In genomic region chr16:84729716-84730320, GRCh38 we compare ENCODE assay signal across 8 cellular contexts. TPM values are rescaled to one million over a fixed set of nuclear protein-coding genes. Genes with fewer than 3 reads are reported as not detected.
A peak's percentile ranks its signal among the peaks of the same experiment; 100 is the strongest.
DNase-seq lines count a peak whose midpoint lies in the region; ATAC-seq and TF ChIP-seq lines count a peak whose summit lies in the region.

No MANE protein-coding gene starts in this region.

- H3K9me3 ChIP-seq in T-helper 17 cell (ENCODE audit: control insufficient read depth, low read length, poor library complexity, severe bottlenecking) = no peaks in the 10 kb centered on the region
- no peaks in the 10 kb centered on the region for H3K9me3 ChIP-seq in right atrium auricular region
- no peaks in the 10 kb centered on the region for H3K9me3 ChIP-seq in tibial nerve
- no peaks in the 10 kb centered on the region for H3K9me3 ChIP-seq in CD8-positive, alpha-beta T cell (ENCODE audit: low read length)

- no peak for TF ChIP-seq POLR2A in tibial nerve (IDR thresholded peaks at IDR 0.05)

- H3K27me3 ChIP-seq in right atrium auricular region (no peaks in the 10 kb centered on the region), tibial nerve (no peaks in the 10 kb centered on the region)
- H3K27me3 ChIP-seq in CD8-positive, alpha-beta T cell (ENCODE audit: insufficient read depth, low read length) = no peaks in the 10 kb centered on the region

- H3K36me3 Mint-ChIP-seq in activated CD4-positive, alpha-beta T cell treated with anti-CD3 and anti-CD28 coated beads, Interleukin-2, amount 10 ng/mL, durations not matched to agents 7 days and 5 days (ENCODE audit: low read depth) = peaks cover 3% of the 10 kb centered on the region
- H3K36me3 Mint-ChIP-seq in activated CD4-positive, alpha-beta T cell treated with anti-CD3 and anti-CD28 coated beads, Interleukin-2, amount 10 ng/mL, durations not matched to agents 24 days and 14 days (ENCODE audit: low read depth) = peaks cover 8% of the 10 kb centered on the region
- H3K36me3 Mint-ChIP-seq in T-helper 17 cell (ENCODE audit: low read depth) (no peaks in the 10 kb centered on the region), T-cell (peaks cover 4% of the 10 kb centered on the region)
- peaks cover 14% of the 10 kb centered on the region for H3K36me3 Mint-ChIP-seq in CD8-positive, alpha-beta T cell

- no peak for TF ChIP-seq EP300 in tibial nerve (IDR thresholded peaks at IDR 0.05)

- ATAC-seq in T-helper 17 cell (no peak), T-cell (replicated peaks in 1 of 4) (no peak)
- ATAC-seq in CD8-positive, alpha-beta T cell = no peak

- H3K9me3 Mint-ChIP-seq in activated CD4-positive, alpha-beta T cell treated with anti-CD3 and anti-CD28 coated beads, Interleukin-2, amount 10 ng/mL, durations not matched to agents 7 days and 5 days = no peaks in the 10 kb centered on the region
- no peaks in the 10 kb centered on the region for H3K9me3 Mint-ChIP-seq in activated CD4-positive, alpha-beta T cell treated with anti-CD3 and anti-CD28 coated beads, Interleukin-2, amount 10 ng/mL, durations not matched to agents 24 days and 14 days
- H3K9me3 Mint-ChIP-seq in T-cell = no peaks in the 10 kb centered on the region
- H3K9me3 Mint-ChIP-seq in CD8-positive, alpha-beta T cell = no peaks in the 10 kb centered on the region

- 32 to 33% methylated on average over 7 of the region's 7 CpGs for whole genome bisulfite sequencing in tibial nerve, 2 donors

- H3K36me3 ChIP-seq in right atrium auricular region (no peaks in the 10 kb centered on the region), tibial nerve (peaks cover 0 to 2% (median 0%) of the 10 kb centered on the region in 3 donors)
- no peaks in the 10 kb centered on the region for H3K36me3 ChIP-seq in CD8-positive, alpha-beta T cell (ENCODE audit: insufficient read depth, low read length)

- intact Hi-C loops in activated CD4-positive, alpha-beta T cell treated with anti-CD3 and anti-CD28 coated beads, Interleukin-2, amount 10 ng/mL, durations not matched to agents 24 days and 14 days (cut with micrococcal nuclease) = no loop called here
- intact Hi-C loops in CD8-positive, alpha-beta T cell (cut with DNase I, micrococcal nuclease) = loop anchor here in 1 of 2 experiments (10.0 kb wide), 1 partner anchor 645 kb away; no protein-coding TSS in a partner anchor

- H3K27ac ChIP-seq in right atrium auricular region (peak overlapping the region; percentile 68 to 70), tibial nerve (peak overlapping the region; percentile 4 to 86 (median 62))
- no peak overlapping the region for H3K27ac ChIP-seq in CD8-positive, alpha-beta T cell (ENCODE audit: low read depth, low read length)

- H3K27ac Mint-ChIP-seq in activated CD4-positive, alpha-beta T cell treated with anti-CD3 and anti-CD28 coated beads, Interleukin-2, amount 10 ng/mL, durations not matched to agents 7 days and 5 days = peak overlapping the region; percentile 67
- no peak overlapping the region for H3K27ac Mint-ChIP-seq in activated CD4-positive, alpha-beta T cell treated with anti-CD3 and anti-CD28 coated beads, Interleukin-2, amount 10 ng/mL, durations not matched to agents 24 days and 14 days
- H3K27ac Mint-ChIP-seq in T-helper 17 cell (peak overlapping the region; percentile 29), T-cell (peak overlapping the region in 1 of 2 donors; percentile 22)
- H3K27ac Mint-ChIP-seq in CD8-positive, alpha-beta T cell = no peak overlapping the region

- no peak overlapping the region for H3K4me3 Mint-ChIP-seq in activated CD4-positive, alpha-beta T cell treated with anti-CD3 and anti-CD28 coated beads, Interleukin-2, amount 10 ng/mL, durations not matched to agents 7 days and 5 days
- no peak overlapping the region for H3K4me3 Mint-ChIP-seq in activated CD4-positive, alpha-beta T cell treated with anti-CD3 and anti-CD28 coated beads, Interleukin-2, amount 10 ng/mL, durations not matched to agents 24 days and 14 days
- H3K4me3 Mint-ChIP-seq in T-helper 17 cell = no peak overlapping the region
- no peak overlapping the region for H3K4me3 Mint-ChIP-seq in T-cell
- no peak overlapping the region for H3K4me3 Mint-ChIP-seq in CD8-positive, alpha-beta T cell

- CTCF ChIA-PET in activated CD4-positive, alpha-beta T cell treated with anti-CD3 and anti-CD28 coated beads, Interleukin-2, amount 10 ng/mL, durations not matched to agents 7 days and 5 days (lab: Charles Lee) = interaction anchor here (0.7 to 6.5 kb wide), 5 partner anchors 10 to 121 kb away, joined by 3 to 53 read pairs (median 4); no protein-coding TSS in a partner anchor
- CTCF ChIA-PET in T-cell (lab: Charles Lee) = interaction anchor here (0.5 to 1.8 kb wide), 10 partner anchors 9 to 107 kb away, joined by 3 to 18 read pairs (median 4); no protein-coding TSS in a partner anchor
- CTCF ChIA-PET in CD8-positive, alpha-beta T cell (lab: Charles Lee) = interaction anchor here (0.8 to 20.7 kb wide), 7 partner anchors 8 to 224 kb away, joined by 3 to 327 read pairs (median 5); no protein-coding TSS in a partner anchor

- peaks cover 0 to 58% of the 10 kb centered on the region in 2 donors for H3K4me1 ChIP-seq in right atrium auricular region
- peaks cover 0 to 61% (median 36%) of the 10 kb centered on the region in 4 donors for H3K4me1 ChIP-seq in tibial nerve
- H3K4me1 ChIP-seq in CD8-positive, alpha-beta T cell (ENCODE audit: insufficient read depth, low read length) = peaks cover 20% of the 10 kb centered on the region

- TF ChIP-seq CTCF in right atrium auricular region (IDR thresholded peaks at IDR 0.05) = no peak
- no peak for TF ChIP-seq CTCF in tibial nerve (IDR thresholded peaks at IDR 0.05)
- no peak for TF ChIP-seq CTCF in CD8-positive, alpha-beta T cell (IDR thresholded peaks at IDR 0.05)

- no peak for DNase-seq in activated CD4-positive, alpha-beta T cell treated with anti-CD3 and anti-CD28 coated beads, Interleukin-2, amount 10 ng/mL, durations not matched to agents 7 days and 5 days
- DNase-seq in activated CD4-positive, alpha-beta T cell treated with anti-CD3 and anti-CD28 coated beads, Interleukin-2, amount 10 ng/mL, durations not matched to agents 24 days and 14 days = no peak
- DNase-seq in T-helper 17 cell (no peak), right atrium auricular region (ENCODE audit: low spot score) (no peak), tibial nerve (ENCODE audit: low spot score in 2 of 2) (no peak), T-cell (no peak), mesenteric fat pad (ENCODE audit: low spot score) (no peak)
- DNase-seq in CD8-positive, alpha-beta T cell = no peak

- peaks cover 62% of the 10 kb centered on the region for H3K4me1 Mint-ChIP-seq in activated CD4-positive, alpha-beta T cell treated with anti-CD3 and anti-CD28 coated beads, Interleukin-2, amount 10 ng/mL, durations not matched to agents 7 days and 5 days
- H3K4me1 Mint-ChIP-seq in activated CD4-positive, alpha-beta T cell treated with anti-CD3 and anti-CD28 coated beads, Interleukin-2, amount 10 ng/mL, durations not matched to agents 24 days and 14 days = peaks cover 47% of the 10 kb centered on the region
- peaks cover 30% of the 10 kb centered on the region for H3K4me1 Mint-ChIP-seq in T-helper 17 cell
- H3K4me1 Mint-ChIP-seq in T-cell = peaks cover 57 to 63% (median 59%) of the 10 kb centered on the region in 3 donors
- peaks cover 42% of the 10 kb centered on the region for H3K4me1 Mint-ChIP-seq in CD8-positive, alpha-beta T cell (ENCODE audit: low read depth)

- H3K4me3 ChIP-seq in right atrium auricular region (peak overlapping the region in 1 of 2 donors; percentile 8), tibial nerve (peak overlapping the region in 1 of 4 donors; percentile 2)
- no peak overlapping the region for H3K4me3 ChIP-seq in CD8-positive, alpha-beta T cell (ENCODE audit: low read depth, low read length)

- no peaks in the 10 kb centered on the region for H3K27me3 Mint-ChIP-seq in activated CD4-positive, alpha-beta T cell treated with anti-CD3 and anti-CD28 coated beads, Interleukin-2, amount 10 ng/mL, durations not matched to agents 7 days and 5 days
- H3K27me3 Mint-ChIP-seq in activated CD4-positive, alpha-beta T cell treated with anti-CD3 and anti-CD28 coated beads, Interleukin-2, amount 10 ng/mL, durations not matched to agents 24 days and 14 days = no peaks in the 10 kb centered on the region
- H3K27me3 Mint-ChIP-seq in T-helper 17 cell (no peaks in the 10 kb centered on the region), T-cell (no peaks in the 10 kb centered on the region)
- no peaks in the 10 kb centered on the region for H3K27me3 Mint-ChIP-seq in CD8-positive, alpha-beta T cell (ENCODE audit: low read depth)

- POLR2A ChIA-PET in activated CD4-positive, alpha-beta T cell treated with anti-CD3 and anti-CD28 coated beads, Interleukin-2, amount 10 ng/mL, durations not matched to agents 7 days and 5 days (lab: Charles Lee) = no interaction called here
- POLR2A ChIA-PET in T-cell (lab: Charles Lee) = interaction anchor here in 1 of 2 donors (0.6 to 1.3 kb wide), 3 partner anchors 21 to 228 kb away, joined by 3 to 7 read pairs (median 3); no protein-coding TSS in a partner anchor
- POLR2A ChIA-PET in CD8-positive, alpha-beta T cell (lab: Charles Lee) = interaction anchor here (0.8 to 1.1 kb wide), 2 partner anchors 13 to 16 kb away, joined by 3 read pairs; no protein-coding TSS in a partner anchor

RNA-seq across cellular contexts. Expression of gene USP10, which starts 30.0 kb away (rescaled TPM):
- total RNA-seq in activated CD4-positive, alpha-beta T cell treated with anti-CD3 and anti-CD28 coated beads, Interleukin-2, amount 10 ng/mL, durations not matched to agents 7 days and 5 days = 10 to 100 TPM; 86.5 to 99.0 TPM
- total RNA-seq in activated CD4-positive, alpha-beta T cell treated with anti-CD3 and anti-CD28 coated beads, Interleukin-2, amount 10 ng/mL, durations not matched to agents 24 days and 14 days = 148 and 177 TPM in 2 replicates
- total RNA-seq in T-helper 17 cell (100 to 1,000 TPM; 169 to 221 TPM), right atrium auricular region (10 to 100 TPM; 44.9 to 52.3 TPM), tibial nerve (10 to 100 TPM; 31.7 to 56.1 (median 43.2) TPM), T-cell (100 to 1,000 TPM in 3 of 5 donors, 10 to 100 TPM in 2; 80.4 to 122 (median 104) TPM), mesenteric fat pad (86.0 TPM)
- total RNA-seq in CD8-positive, alpha-beta T cell = 100 to 1,000 TPM; 104 to 107 TPM

Comparison
In these comparisons a context has a peak if more than half of its experiments do, and no peak if none do; other contexts are left out.
1. H3K27ac Mint-ChIP-seq: peak in activated CD4-positive, alpha-beta T cell treated with anti-CD3 and anti-CD28 coated beads, Interleukin-2, amount 10 ng/mL, durations not matched to agents 7 days and 5 days (single experiment) and T-helper 17 cell (single experiment); none in activated CD4-positive, alpha-beta T cell treated with anti-CD3 and anti-CD28 coated beads, Interleukin-2, amount 10 ng/mL, durations not matched to agents 24 days and 14 days (single experiment) and CD8-positive, alpha-beta T cell (single experiment).